9 cellular contexts compared by ENCODE assay signal in genomic region chr3:119600732-119601131, GRCh38. TPM values are rescaled to one million over a fixed set of nuclear protein-coding genes. Genes with fewer than 3 reads are reported as not detected.
DNase-seq lines count a peak whose midpoint lies in the region; ATAC-seq, FAIRE-seq and TF ChIP-seq lines count a peak whose summit lies in the region.
"Had no signal": no experiment of that assay in that cellular context is flagged by ENCODE, and none has a peak within 500 bp of the region (broad histone marks: within the 10 kb centered on the region; RNA-seq: fewer than 3 reads in every experiment).

No MANE protein-coding gene starts in this region.

- no peaks in the 10 kb centered on the region for H3K4me1 ChIP-seq in naive thymus-derived CD4-positive, alpha-beta T cell (ENCODE audit: control insufficient read depth in 2 of 2, insufficient read depth in 2 of 2, low read length in 2 of 2)
- no peaks in the 10 kb centered on the region for H3K4me1 ChIP-seq in tibial artery

- in situ Hi-C loops in astrocyte of the cerebellum (cut with HindIII; ENCODE audit: low sequenced_read_pairs): no loop called here

- H3K27me3 Mint-ChIP-seq in naive thymus-derived CD4-positive, alpha-beta T cell: peaks cover 0 to 4% (median 0%) of the 10 kb centered on the region in 5 donors

- POLR2A ChIA-PET in naive thymus-derived CD4-positive, alpha-beta T cell (lab: Charles Lee): no interaction called here

- TF ChIP-seq CTCF in astrocyte of the cerebellum (IDR thresholded peaks at IDR 0.05; ENCODE audit: low read depth, low read length, missing control alignments) (peak; percentile 25), tibial artery (IDR thresholded peaks at IDR 0.05) (no peak)

- H3K27me3 ChIP-seq in naive thymus-derived CD4-positive, alpha-beta T cell (ENCODE audit: control insufficient read depth in 2 of 2, insufficient read depth in 2 of 2, low read length in 2 of 2): no peaks in the 10 kb centered on the region
- no peaks in the 10 kb centered on the region for H3K27me3 ChIP-seq in tibial artery

- H3K36me3 ChIP-seq in naive thymus-derived CD4-positive, alpha-beta T cell (ENCODE audit: control insufficient read depth in 2 of 3, insufficient read depth in 3 of 3, low read length in 3 of 3): no peaks in the 10 kb centered on the region
- no peaks in the 10 kb centered on the region for H3K36me3 ChIP-seq in tibial artery

- CTCF ChIA-PET in naive thymus-derived CD4-positive, alpha-beta T cell (lab: Charles Lee): interaction anchor here (0.7 kb wide), 1 partner anchor 95 kb away, joined by 3 read pairs; no protein-coding TSS in a partner anchor

- no peak overlapping the region for H3K27ac ChIP-seq in naive thymus-derived CD4-positive, alpha-beta T cell (ENCODE audit: low read depth, low read length)
- H3K27ac ChIP-seq in tibial artery: no peak overlapping the region

- no peaks in the 10 kb centered on the region for H3K9me3 ChIP-seq in naive thymus-derived CD4-positive, alpha-beta T cell (ENCODE audit: control insufficient read depth in 2 of 3, low read length in 3 of 3)
- H3K9me3 ChIP-seq in tibial artery: no peaks in the 10 kb centered on the region

- intact Hi-C loops in naive thymus-derived CD4-positive, alpha-beta T cell (cut with micrococcal nuclease): loop anchor here in 1 of 2 donors (2.0 kb wide), 1 partner anchor 76 kb away; the partner anchor contains the start of gene COX17
- intact Hi-C loops in tibial artery (cut with DNase I; ENCODE audit: low total_unique reads): no loop called here

- H3K9me3 Mint-ChIP-seq in naive thymus-derived CD4-positive, alpha-beta T cell: peaks cover 0 to 2% (median 0%) of the 10 kb centered on the region in 11 donors

- H3K4me1 Mint-ChIP-seq in naive thymus-derived CD4-positive, alpha-beta T cell: peaks cover 0 to 39% (median 1%) of the 10 kb centered on the region in 7 donors

- peak; percentile 45 to 50 for ATAC-seq in activated CD4-positive, CD25-positive, alpha-beta regulatory T cell treated with anti-CD3 and anti-CD28 coated beads, Interleukin-2, amount 50 U/mL, for 24 hours
- ATAC-seq in GM21619 (IDR thresholded peaks at IDR 0.05; ENCODE audit: unreplicated experiment): peak; percentile 59
- ATAC-seq in naive thymus-derived CD4-positive, alpha-beta T cell: peak; percentile 79

- H3K4me3 Mint-ChIP-seq in naive thymus-derived CD4-positive, alpha-beta T cell: no peak overlapping the region

- DNase-seq in activated CD4-positive, CD25-positive, alpha-beta regulatory T cell (lab: John Stamatoyannopoulos, UW): no peak
- DNase-seq in HuH-7 (ENCODE audit: low spot score) (peak; percentile 53), astrocyte of the cerebellum (ENCODE audit: low read depth) (no peak), tibial artery (no peak), RCC 7860 (ENCODE audit: low spot score) (no peak)
- DNase-seq in naive thymus-derived CD4-positive, alpha-beta T cell: no peak

- FAIRE-seq in RCC 7860 (lab: Jason Lieb, UNC): no peak
- FAIRE-seq: G401.6 had no signal

- no peaks in the 10 kb centered on the region for H3K36me3 Mint-ChIP-seq in naive thymus-derived CD4-positive, alpha-beta T cell

- H3K4me3 ChIP-seq in astrocyte of the cerebellum (ENCODE audit: low read depth, low read length) (no peak overlapping the region), tibial artery (no peak overlapping the region)
- no peak overlapping the region for H3K4me3 ChIP-seq in naive thymus-derived CD4-positive, alpha-beta T cell (ENCODE audit: low read length)

- H3K27ac Mint-ChIP-seq in naive thymus-derived CD4-positive, alpha-beta T cell: peak overlapping the region in 1 of 9 donors; percentile 14

RNA-seq across cellular contexts. Expression of gene PLA1A, which starts 3.0 kb away (rescaled TPM):
- under 1 TPM in 1 of 5 experiments, not detected in 4; 0.73 TPM for total RNA-seq in naive thymus-derived CD4-positive, alpha-beta T cell
- not detected for polyA plus RNA-seq in naive thymus-derived CD4-positive, alpha-beta T cell

RNA-seq across cellular contexts. Expression of gene ADPRH, which starts 21.4 kb away (rescaled TPM):
- 1 to 10 TPM in 3 of 5 experiments, under 1 TPM in 2; 0.38 to 6.9 (median 1.3) TPM for total RNA-seq in naive thymus-derived CD4-positive, alpha-beta T cell
- polyA plus RNA-seq in naive thymus-derived CD4-positive, alpha-beta T cell: under 1 TPM; 0.31 to 0.38 TPM

RNA-seq across cellular contexts. Expression of gene CD80, which starts 41.3 kb away (rescaled TPM):
- total RNA-seq in naive thymus-derived CD4-positive, alpha-beta T cell: 10 to 100 TPM in 1 of 5 experiments, 1 to 10 TPM in 1, under 1 TPM in 1, not detected in 2; 0.13 to 15.1 (median 1.2) TPM
- polyA plus RNA-seq in naive thymus-derived CD4-positive, alpha-beta T cell: not detected

RNA-seq across cellular contexts. Expression of gene POPDC2, which starts 59.7 kb away (rescaled TPM):
- 1 to 10 TPM; 2.0 to 6.0 (median 4.4) TPM for total RNA-seq in naive thymus-derived CD4-positive, alpha-beta T cell
- polyA plus RNA-seq in naive thymus-derived CD4-positive, alpha-beta T cell: 1 to 10 TPM; 3.9 TPM
